14 cellular contexts compared by ENCODE assay signal in genomic region chr1:174818014-174818616, GRCh38.
DNase-seq lines count a peak whose midpoint lies in the region; ATAC-seq and TF ChIP-seq lines count a peak whose summit lies in the region.
"Had no signal": no experiment of that assay in that cellular context is flagged by ENCODE, and none has a peak within 500 bp of the region (broad histone marks: within the 10 kb centered on the region; RNA-seq: fewer than 3 reads in every experiment).

No MANE protein-coding gene starts in this region.

- ATAC-seq in GM21423 (IDR thresholded peaks at IDR 0.05; ENCODE audit: unreplicated experiment), result peak; percentile 56
- peak; percentile 46 for ATAC-seq in HG03135 (IDR thresholded peaks at IDR 0.05; ENCODE audit: unreplicated experiment)
- no peak for ATAC-seq in HG02678 (IDR thresholded peaks at IDR 0.05; ENCODE audit: unreplicated experiment)

- TF ChIP-seq CTCF in sigmoid colon (IDR thresholded peaks at IDR 0.05), result no peak

- peak overlapping the region; percentile 50 for H3K27ac ChIP-seq in epithelial cell of prostate
- no peak overlapping the region for H3K27ac ChIP-seq in sigmoid colon
- H3K27ac ChIP-seq: 22Rv1, cardiac muscle cell had no signal

- H3K36me3 ChIP-seq in sigmoid colon, result no peaks in the 10 kb centered on the region
- H3K36me3 ChIP-seq: cardiac muscle cell had no signal

- H3K4me3 ChIP-seq in sigmoid colon, result no peak overlapping the region
- H3K4me3 ChIP-seq: cardiac muscle cell, smooth muscle cell had no signal

- no peaks in the 10 kb centered on the region for H3K4me1 ChIP-seq in sigmoid colon

- no peak for TF ChIP-seq EP300 in sigmoid colon (IDR thresholded peaks at IDR 0.05)

- peak; percentile 23 for DNase-seq in NOMO-1 treated with DMSO at 0.1 percent for 48 hours (lab: John Stamatoyannopoulos, UW; ENCODE audit: unreplicated experiment)
- no peak for DNase-seq in NOMO-1 (lab: John Stamatoyannopoulos, UW; ENCODE audit: unreplicated experiment in 2 of 2)
- no peak for DNase-seq in epithelial cell of prostate (ENCODE audit: low read depth, low spot score)
- DNase-seq in sigmoid colon, result no peak
- DNase-seq in cardiac septum (ENCODE audit: low spot score), result no peak
- DNase-seq: activated naive CD4-positive, alpha-beta T cell treated with Interleukin-2 at 50 U/mL for 16 hours; DND-41; foreskin melanocyte had no signal

- 70 to 77% methylated on average over 4 of the region's 4 CpGs for WGBS in sigmoid colon, 2 donors

- intact Hi-C loops in sigmoid colon (cut with DNase I) (no loop called here), cardiac septum (cut with DNase I) (no loop called here)

- no peak for TF ChIP-seq POLR2A in sigmoid colon (IDR thresholded peaks at IDR 0.05)

- no peaks in the 10 kb centered on the region for H3K9me3 ChIP-seq in sigmoid colon

- no peaks in the 10 kb centered on the region for H3K27me3 ChIP-seq in sigmoid colon
- H3K27me3 ChIP-seq: cardiac muscle cell had no signal
